9 cellular contexts compared by ENCODE assay signal in genomic region chr12:96034631-96035282, GRCh38. TPM values are rescaled to one million over a fixed set of nuclear protein-coding genes. Genes with fewer than 3 reads are reported as not detected.
DNase-seq lines count a peak whose midpoint lies in the region; ATAC-seq, FAIRE-seq and TF ChIP-seq lines count a peak whose summit lies in the region.
"Had no signal": no experiment of that assay in that cellular context is flagged by ENCODE, and none has a peak within 500 bp of the region (broad histone marks: within the 10 kb centered on the region; RNA-seq: fewer than 3 reads in every experiment).

No MANE protein-coding gene starts in this region.

- TF ChIP-seq POLR2A in A549 (IDR thresholded peaks at IDR 0.05; ENCODE audit: low read length) = no peak

- peak overlapping the region; percentile 78 to 90 for H3K27ac ChIP-seq in A549
- H3K27ac ChIP-seq in HL-60 (replicated peaks) = peak overlapping the region; percentile 50

- peak in 1 of 2 experiments; percentile 38 for DNase-seq in A549 (ENCODE audit: low read depth in 1 of 2, low spot score in 1 of 2)
- peak; percentile 57 for DNase-seq in G401 (ENCODE audit: low spot score)
- DNase-seq in HL-60 (ENCODE audit: low read depth in 1 of 2, low spot score in 1 of 2) = no peak
- peak; percentile 5 for DNase-seq in activated CD4-positive, alpha-beta T cell treated with anti-CD3 and anti-CD28 coated beads, Interleukin-2, amount 50 U/mL, for 1 hour
- peak; percentile 47 for DNase-seq in hepatic stellate cell (ENCODE audit: low spot score)
- DNase-seq in skeletal muscle cell (ENCODE audit: low read depth) = no peak
- no peak for DNase-seq in DMS153 (lab: John Stamatoyannopoulos, UW)

- no peaks in the 10 kb centered on the region for H3K9me3 ChIP-seq in A549

- TF ChIP-seq EP300 in A549 (IDR thresholded peaks at IDR 0.05) = no peak

- in situ Hi-C loops in G401 (cut with HindIII; ENCODE audit: low sequenced_read_pairs) = no loop called here

- peak overlapping the region; percentile 67 for H3K4me3 ChIP-seq in A549
- H3K4me3 ChIP-seq in HL-60 (replicated peaks; ENCODE audit: insufficient read depth, low read length) = peak overlapping the region; percentile 100
- H3K4me3 ChIP-seq in skeletal muscle cell (ENCODE audit: low read depth, low read length) = peak overlapping the region; percentile 90

- 2% methylated on average over 24 of the region's 25 CpGs for WGBS in A549 (ENCODE audit: missing lambda C conversion rate)

- H3K4me1 ChIP-seq in A549 = peaks cover 18% of the 10 kb centered on the region

- peak; percentile 65 to 70 for ATAC-seq in A549
- no peak for ATAC-seq in esophagus mucosa

- no peaks in the 10 kb centered on the region for H3K27me3 ChIP-seq in HL-60 (ENCODE audit: insufficient read depth, poor library complexity, severe bottlenecking)

- POLR2A ChIA-PET in A549 (lab: Yijun Ruan, JAX) = interaction anchor here (1.7 kb wide), 1 partner anchor 92 kb away, joined by 11 read pairs; the partner anchor contains the start of genes AMDHD1 and CCDC38

- peak overlapping the region; percentile 85 for H3K4me2 ChIP-seq in A549

- no peak for TF ChIP-seq RAD21 in A549 (conservative IDR thresholded peaks at IDR 0.05 in 1 of 2, IDR thresholded peaks at IDR 0.05 in 1 of 2)

- CTCF ChIA-PET in A549 (lab: Yijun Ruan, JAX) = interaction anchor here (1.5 kb wide), 1 partner anchor 36 kb away, joined by 5 read pairs; no protein-coding TSS in a partner anchor

- FAIRE-seq in A549 (lab: Jason Lieb, UNC) = no peak

- TF ChIP-seq CTCF in A549 (IDR thresholded peaks at IDR 0.05) (no peak), HL-60 (IDR thresholded peaks at IDR 0.05; ENCODE audit: insufficient read depth, low read length) (no peak)

TF ChIP-seq in A549, 52 proteins besides CTCF, POLR2A, EP300 and RAD21:
- TF ChIP-seq FOXS1 (CRISPR knock-in tag; IDR thresholded peaks at IDR 0.05) = no peak
- TF ChIP-seq HES2 (IDR thresholded peaks at IDR 0.05) = no peak
TF ChIP-seq in A549: peak in this region for 0.

RNA-seq across cellular contexts. Expression of gene LTA4H, which starts 0.6 kb away (rescaled TPM):
- polyA plus RNA-seq in A549 (2011; rRNA removed) (162 and 174 TPM in 2 replicates), A549 (2017; fragmentation: RNase III; extraction: RNeasy Plus Mini Kit Qiagen cat#74134 plus additional on column Dnase treatment) (122 to 126 TPM (median 124 TPM) in 3 replicates)
- polyA plus RNA-seq in A549 (2012; cell fraction: cytosol; rRNA removed) = 68.1 and 68.2 TPM in 2 replicates
- polyA plus RNA-seq in A549 (2012; cell fraction: nucleus; rRNA removed) = 54.1 and 73.1 TPM in 2 replicates
- polyA minus RNA-seq in A549 (2011; rRNA and poly(A)+ RNA removed) = 51.7 and 55.4 TPM in 2 replicates
- 121 and 165 TPM in 2 replicates for total RNA-seq in G401 (2014; rRNA removed; shearing (Covaris generic))
- 137 TPM for total RNA-seq in esophagus mucosa

RNA-seq across cellular contexts. Expression of gene HAL, which starts 38.6 kb away (rescaled TPM):
- polyA plus RNA-seq in A549 (2011; rRNA removed) (0.43 and 0.50 TPM in 2 replicates), A549 (2017; fragmentation: RNase III; extraction: RNeasy Plus Mini Kit Qiagen cat#74134 plus additional on column Dnase treatment) (0.22 to 0.40 TPM (median 0.33 TPM) in 3 replicates)
- polyA plus RNA-seq in A549 (2012; cell fraction: cytosol; rRNA removed) = 0.07 and 0.13 TPM in 2 replicates
- 0.44 and 0.52 TPM in 2 replicates for polyA plus RNA-seq in A549 (2012; cell fraction: nucleus; rRNA removed)
- 1.2 and 2.9 TPM in 2 replicates for polyA minus RNA-seq in A549 (2011; rRNA and poly(A)+ RNA removed)
- total RNA-seq in G401 (2014; rRNA removed; shearing (Covaris generic)) = 0.06 TPM in 1 of 2 replicates, not detected in the other
- total RNA-seq in esophagus mucosa = 0.28 TPM
- polyA plus RNA-seq: naive thymus-derived CD8-positive, alpha-beta T cell had no signal

Comparison
In these comparisons a context has a peak if more than half of its experiments do, and no peak if none do; other contexts are left out.
1. DNase-seq: peak in G401 (single experiment), activated CD4-positive, alpha-beta T cell treated with anti-CD3 and anti-CD28 coated beads, Interleukin-2, amount 50 U/mL, for 1 hour (single experiment) and hepatic stellate cell (single experiment); none in HL-60 (0 of 2), skeletal muscle cell (single experiment) and DMS153 (single experiment).
2. Peak in every context shown above with its lines, with median percentiles within 50 percentile points of each other: H3K4me3 ChIP-seq.